In the genomic region with DNA sequence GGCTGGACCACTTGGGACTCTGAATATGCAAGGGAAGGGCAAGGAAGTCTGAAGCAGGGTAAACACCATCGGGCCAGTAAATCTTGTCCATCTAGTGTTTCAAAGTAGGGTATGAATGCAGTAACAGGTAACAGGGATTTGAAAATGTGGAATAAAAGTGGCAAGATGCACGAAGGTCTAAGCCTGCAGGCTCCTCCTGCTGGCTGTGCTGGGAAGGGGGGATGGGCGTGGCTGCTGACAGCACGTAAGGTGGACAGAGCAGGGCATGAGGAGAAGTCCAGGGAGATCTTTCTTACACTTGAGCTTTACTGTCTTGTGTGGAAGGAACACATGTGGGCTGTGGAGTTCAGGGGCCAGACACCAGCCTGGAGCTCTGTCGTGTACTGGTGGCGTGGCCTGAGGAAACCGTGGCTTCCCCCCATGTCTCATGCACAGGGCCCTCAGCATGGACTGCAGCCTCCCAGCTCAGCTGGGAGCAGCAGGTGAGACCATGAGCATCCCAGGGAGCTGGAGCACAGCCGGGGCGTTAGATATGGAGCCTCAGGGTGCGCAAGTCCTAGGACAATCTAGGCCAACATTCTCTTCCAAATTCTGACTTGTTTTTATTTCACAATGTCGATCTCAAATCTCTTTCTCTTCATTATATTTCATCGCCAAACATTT, we compare ENCODE assay signal across 14 cellular contexts.
DNase-seq lines count a peak whose midpoint lies in the region; ATAC-seq and TF ChIP-seq lines count a peak whose summit lies in the region.
"Had no signal": no experiment of that assay in that cellular context is flagged by ENCODE, and none has a peak within 500 bp of the region (broad histone marks: within the 10 kb centered on the region; RNA-seq: fewer than 3 reads in every experiment).

No MANE protein-coding gene starts in this region.

- H3K4me3 Mint-ChIP-seq in T-helper 17 cell, result peak overlapping the region; percentile 73
- H3K4me3 Mint-ChIP-seq: central memory CD8-positive, alpha-beta T cell had no signal

- H3K36me3 ChIP-seq in stomach (no peaks in the 10 kb centered on the region), suprapubic skin (no peaks in the 10 kb centered on the region), ascending aorta (no peaks in the 10 kb centered on the region)
- H3K36me3 ChIP-seq: heart left ventricle had no signal

- peak overlapping the region; percentile 15 to 83 (median 48) for H3K27ac ChIP-seq in stomach
- H3K27ac ChIP-seq in suprapubic skin, result no peak overlapping the region
- no peak overlapping the region for H3K27ac ChIP-seq in ascending aorta
- H3K27ac ChIP-seq: heart left ventricle had no signal

- TF ChIP-seq POLR2A in stomach (IDR thresholded peaks at IDR 0.05) (no peak), suprapubic skin (IDR thresholded peaks at IDR 0.05) (no peak)

- peaks cover 27% of the 10 kb centered on the region for H3K4me1 Mint-ChIP-seq in T-helper 17 cell

- H3K4me1 ChIP-seq in stomach, result peaks cover 23 to 62% (median 32%) of the 10 kb centered on the region in 4 donors
- peaks cover 17% of the 10 kb centered on the region for H3K4me1 ChIP-seq in suprapubic skin
- no peaks in the 10 kb centered on the region for H3K4me1 ChIP-seq in ascending aorta

- H3K27me3 ChIP-seq in stomach, result no peaks in the 10 kb centered on the region
- H3K27me3 ChIP-seq in suprapubic skin, result no peaks in the 10 kb centered on the region
- no peaks in the 10 kb centered on the region for H3K27me3 ChIP-seq in ascending aorta
- H3K27me3 ChIP-seq: heart left ventricle had no signal

- H3K9me3 ChIP-seq in T-helper 17 cell (ENCODE audit: control insufficient read depth, low read length, poor library complexity, severe bottlenecking) (no peaks in the 10 kb centered on the region), stomach (no peaks in the 10 kb centered on the region), suprapubic skin (no peaks in the 10 kb centered on the region), ascending aorta (no peaks in the 10 kb centered on the region)
- H3K9me3 ChIP-seq: heart left ventricle had no signal

- TF ChIP-seq CTCF in GM12874 (IDR thresholded peaks at IDR 0.05; ENCODE audit: insufficient read depth, low read depth, low read length), result 0 out of 2 replicates have a peak, but pooled peaks have one; percentile 4
- TF ChIP-seq CTCF in fibroblast of mammary gland (conservative IDR thresholded peaks at IDR 0.05; ENCODE audit: control insufficient read depth, insufficient read depth, low read depth, low read length), result peak; percentile 11
- TF ChIP-seq CTCF in stomach (IDR thresholded peaks at IDR 0.05), result peak in 1 of 7 experiments; percentile 8
- TF ChIP-seq CTCF in suprapubic skin (IDR thresholded peaks at IDR 0.05), result no peak
- no peak for TF ChIP-seq CTCF in ascending aorta (IDR thresholded peaks at IDR 0.05)

- intact Hi-C loops in stomach (cut with DNase I; ENCODE audit: low total_unique reads) (no loop called here), ascending aorta (cut with DNase I) (no loop called here)

- no peak for TF ChIP-seq EP300 in stomach (IDR thresholded peaks at IDR 0.05)
- TF ChIP-seq EP300 in suprapubic skin (IDR thresholded peaks at IDR 0.05), result no peak

- H3K36me3 Mint-ChIP-seq in T-helper 17 cell (ENCODE audit: low read depth), result no peaks in the 10 kb centered on the region
- H3K36me3 Mint-ChIP-seq: activated naive CD4-positive, alpha-beta T cell treated with anti-CD3 and anti-CD28 coated beads, Interleukin-2, amount 50 U/mL, for 72 hours had no signal

- no peak for ATAC-seq in T-helper 17 cell
- ATAC-seq: activated CD4-positive, CD25-positive, alpha-beta regulatory T cell treated with anti-CD3 and anti-CD28 coated beads, Interleukin-2, amount 50 U/mL, for 24 hours; activated naive CD4-positive, alpha-beta T cell treated with anti-CD3 and anti-CD28 coated beads, Interleukin-2, amount 50 U/mL, for 72 hours had no signal

- no peaks in the 10 kb centered on the region for H3K27me3 Mint-ChIP-seq in T-helper 17 cell

- H3K27ac Mint-ChIP-seq in T-helper 17 cell, result peak overlapping the region; percentile 87

- WGBS in stomach, 5 donors, result 72 to 83% (median 78%) methylated on average over 12 of the region's 12 CpGs
- WGBS in suprapubic skin, result 85% methylated on average over 12 of the region's 12 CpGs

- H3K4me3 ChIP-seq in fibroblast of mammary gland (ENCODE audit: control insufficient read depth, low read depth, low read length) (no peak overlapping the region), stomach (no peak overlapping the region), suprapubic skin (no peak overlapping the region), ascending aorta (no peak overlapping the region)
- H3K4me3 ChIP-seq: heart left ventricle had no signal

- DNase-seq in T-helper 17 cell (no peak), fibroblast of mammary gland (ENCODE audit: low read depth) (no peak), stomach (no peak), NCI-H146 (lab: John Stamatoyannopoulos, UW) (no peak), suprapubic skin (ENCODE audit: low spot score in 2 of 2) (no peak), ascending aorta (ENCODE audit: low spot score in 2 of 2) (no peak)
- DNase-seq: heart left ventricle; NCI-H226; stimulated activated CD4-positive, alpha-beta T cell treated with anti-CD3 and anti-CD28 coated beads, Interleukin-2, amount 100 ng/mL, for 24 hours; stimulated activated CD8-positive, alpha-beta memory T cell treated with anti-CD3 and anti-CD28 coated beads, Interleukin-4, amount 100 ng/mL, for 48 hours had no signal

Comparison
In these comparisons a context has a peak if more than half of its experiments do, and no peak if none do; other contexts are left out.
1. CTCF ChIP-seq: peak in GM12874 (single experiment) and fibroblast of mammary gland (single experiment); none in suprapubic skin (0 of 2) and ascending aorta (0 of 3).
2. H3K27ac ChIP-seq: peak in stomach (5 of 5); none in suprapubic skin (single experiment) and ascending aorta (0 of 2).